In the genomic region with DNA sequence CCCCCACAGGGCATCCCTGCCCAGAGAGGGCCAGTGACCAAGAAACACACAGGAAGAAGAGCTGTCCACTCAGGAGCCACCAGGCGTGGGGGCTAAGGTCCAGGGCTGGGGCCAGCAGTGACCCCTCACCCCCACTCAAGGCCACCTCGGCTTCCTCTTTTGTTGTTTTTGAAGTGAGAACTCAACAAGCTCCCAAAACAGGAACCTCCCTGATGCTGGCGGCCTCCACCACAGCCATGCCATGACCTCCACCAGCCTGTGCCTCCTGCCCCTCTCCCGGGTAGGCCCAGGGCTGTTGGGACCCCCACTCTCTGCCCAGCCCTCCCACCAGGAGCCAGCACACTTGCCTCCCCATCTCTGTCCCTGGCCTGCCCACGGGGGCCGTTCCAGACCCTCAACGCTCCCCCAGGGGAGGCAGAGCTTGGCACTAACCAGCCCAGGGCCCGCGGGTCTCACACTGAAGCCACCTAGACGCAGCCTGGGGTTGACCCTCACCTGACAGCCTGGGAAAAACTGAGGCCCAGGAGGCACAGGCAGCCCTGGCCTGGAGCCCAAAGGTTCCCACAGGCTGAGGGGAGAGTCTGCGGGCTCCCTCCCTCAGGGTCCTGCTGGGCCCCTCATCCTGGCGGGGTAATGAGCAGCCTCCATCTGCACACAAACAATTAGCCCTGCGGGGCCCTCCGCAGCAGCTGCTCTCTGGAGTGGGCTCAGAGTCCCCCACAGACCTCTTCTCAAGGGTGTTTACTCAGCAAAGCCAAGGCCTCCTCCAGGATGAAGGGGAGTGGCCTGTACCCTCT, we compare ENCODE assay signal across 19 cellular contexts. TPM values are rescaled to one million over a fixed set of nuclear protein-coding genes. Genes with fewer than 3 reads are reported as not detected.
A peak's percentile ranks its signal among the peaks of the same experiment; 100 is the strongest.
DNase-seq lines count a peak whose midpoint lies in the region; ATAC-seq and TF ChIP-seq lines count a peak whose summit lies in the region.
"Had no signal": no experiment of that assay in that cellular context is flagged by ENCODE, and none has a peak within 500 bp of the region (broad histone marks: within the 10 kb centered on the region; RNA-seq: fewer than 3 reads in every experiment).

No MANE protein-coding gene starts in this region.

- no peak overlapping the region for H2AFZ ChIP-seq in smooth muscle cell (ENCODE audit: low read depth)

- H3K4me3 ChIP-seq in NB4 (ENCODE audit: low read depth, low read length) (no peak overlapping the region), left lung (no peak overlapping the region), smooth muscle cell (no peak overlapping the region), dorsolateral prefrontal cortex (no peak overlapping the region)
- H3K4me3 ChIP-seq: gastrocnemius medialis, Peyer's patch had no signal

- H3F3A ChIP-seq in smooth muscle cell (ENCODE audit: low read depth), result no peaks in the 10 kb centered on the region

- ATAC-seq in left lung, result no peak
- ATAC-seq: gastrocnemius medialis; stimulated activated naive CD8-positive, alpha-beta T cell treated with anti-CD3 and anti-CD28 coated beads, Interleukin-15, Interleukin-2, amounts not matched to agents 100 U/mL and 50 U/mL, for 24 hours had no signal

- H3K79me2 ChIP-seq in smooth muscle cell (ENCODE audit: low read depth), result peaks cover 59% of the 10 kb centered on the region

- peaks cover 97% of the 10 kb centered on the region for H4K20me1 ChIP-seq in smooth muscle cell (ENCODE audit: low read depth)

- TF ChIP-seq CTCF in NB4 (IDR thresholded peaks at IDR 0.05; ENCODE audit: low read depth, low read length) (no peak), left lung (IDR thresholded peaks at IDR 0.05) (no peak), smooth muscle cell (IDR thresholded peaks at IDR 0.05; ENCODE audit: borderline replicate concordance, insufficient read depth, poor library complexity, severe bottlenecking) (no peak), dorsolateral prefrontal cortex (IDR thresholded peaks at IDR 0.05 in 54 of 56, conservative IDR thresholded peaks at IDR 0.05 in 2 of 56; ENCODE audit: low read depth in 1 of 56, partially characterized antibody in 56 of 56) (no peak)

- H3K4me1 ChIP-seq in left lung, result peaks cover 28 to 81% of the 10 kb centered on the region in 2 donors
- no peaks in the 10 kb centered on the region for H3K4me1 ChIP-seq in smooth muscle cell (ENCODE audit: low read depth)
- H3K4me1 ChIP-seq: BE2C had no signal

- no peak overlapping the region for H3K9ac ChIP-seq in smooth muscle cell (ENCODE audit: low read depth)

- no peak overlapping the region for H3K4me2 ChIP-seq in smooth muscle cell

- 96% methylated on average over 14 of the region's 14 CpGs for WGBS in smooth muscle cell (ENCODE audit: low lambda C conversion rate)

- no peak for TF ChIP-seq POLR2A in NB4 (IDR thresholded peaks at IDR 0.05; ENCODE audit: extremely low read depth, insufficient read length)

- intact Hi-C loops in left lung (cut with DNase I) (no loop called here), dorsolateral prefrontal cortex (cut with DNase I) (no loop called here)

- H3K36me3 ChIP-seq in left lung (peaks cover 0 to 57% of the 10 kb centered on the region in 2 donors), smooth muscle cell (ENCODE audit: low read depth) (no peaks in the 10 kb centered on the region)

- H3K27ac ChIP-seq in left lung, result peak overlapping the region in 1 of 2 donors; percentile 71
- no peak overlapping the region for H3K27ac ChIP-seq in smooth muscle cell (ENCODE audit: low read depth)
- H3K27ac ChIP-seq in dorsolateral prefrontal cortex, result peak overlapping the region in 4 of 59 donors; percentile 6 to 39 (median 22)
- H3K27ac ChIP-seq: gastrocnemius medialis, Peyer's patch had no signal

- DNase-seq in COR-L47 (lab: John Stamatoyannopoulos, UW) (peak; percentile 96), NB4 (ENCODE audit: low read depth) (peak; percentile 49), NCI-H69 (lab: John Stamatoyannopoulos, UW) (peak; percentile 97), left lung (peak; percentile 75 to 90), NCI-H446 (lab: John Stamatoyannopoulos, UW) (no peak), smooth muscle cell (lab: John Stamatoyannopoulos, UW; ENCODE audit: unreplicated experiment) (no peak), dorsolateral prefrontal cortex (no peak)
- no peak for DNase-seq in stimulated activated CD4-positive, alpha-beta T cell treated with anti-CD3 and anti-CD28 coated beads, Interleukin-1b, Interleukin-23, amount 100 ng/mL, for 48 hours
- DNase-seq: activated CD4-positive, alpha-beta T cell treated with anti-CD3 and anti-CD28 coated beads, Interleukin-2, amount 50 U/mL, for 4 hours; activated effector memory CD4-positive, alpha-beta T cell treated with Interleukin-2 at 50 U/mL for 16 hours; BE2C; effector memory CD4-positive, alpha-beta T cell; gastrocnemius medialis; H9; NCI-H187; Peyer's patch; stimulated activated CD4-positive, alpha-beta T cell treated with anti-CD3 and anti-CD28 coated beads, Interleukin-4, amount 100 ng/mL, for 24 hours; stimulated activated naive CD8-positive, alpha-beta T cell treated with anti-CD3 and anti-CD28 coated beads, Interleukin-15, Interleukin-2, amounts not matched to agents 100 U/mL and 50 U/mL, for 24 hours; T-helper 2 cell had no signal

- H3K27me3 ChIP-seq in left lung (no peaks in the 10 kb centered on the region), smooth muscle cell (ENCODE audit: low read depth) (no peaks in the 10 kb centered on the region), dorsolateral prefrontal cortex (no peaks in the 10 kb centered on the region)
- H3K27me3 ChIP-seq: BE2C, gastrocnemius medialis, Peyer's patch had no signal

- no peaks in the 10 kb centered on the region for H3K9me3 ChIP-seq in left lung
- H3K9me3 ChIP-seq in smooth muscle cell (replicated peaks; ENCODE audit: low read depth), result no peaks in the 10 kb centered on the region
- H3K9me3 ChIP-seq: BE2C, gastrocnemius medialis, Peyer's patch had no signal

RNA-seq across cellular contexts. Expression of a gene that starts 7.6 kb away (rescaled TPM):
- total RNA-seq in left lung (100 to 1,000 TPM; 173 to 176 TPM), smooth muscle cell (93.7 and 99.9 TPM in 2 replicates), dorsolateral prefrontal cortex (100 to 1,000 TPM in 5 of 120 experiments, 10 to 100 TPM in 115; 63.1 to 111 (median 79.7) TPM)
- 179 and 189 TPM in 2 replicates for polyA plus RNA-seq in smooth muscle cell

RNA-seq across cellular contexts. Expression of a gene that starts 13.0 kb away (rescaled TPM):
- total RNA-seq in left lung (10 to 100 TPM in 1 of 2 donors, 1 to 10 TPM in 1; 9.9 to 12.1 TPM), smooth muscle cell (1.6 and 4.2 TPM in 2 replicates), dorsolateral prefrontal cortex (1 to 10 TPM in 49 of 120 experiments, under 1 TPM in 71; 0.32 to 3.2 (median 0.91) TPM)
- polyA plus RNA-seq in smooth muscle cell, result 0.72 and 1.1 TPM in 2 replicates

RNA-seq across cellular contexts. Expression of a gene that starts 35.0 kb away (rescaled TPM):
- total RNA-seq in left lung, result 10 to 100 TPM; 59.2 to 69.5 TPM
- total RNA-seq in smooth muscle cell, result 78.5 and 155 TPM in 2 replicates
- polyA plus RNA-seq in smooth muscle cell, result 118 and 133 TPM in 2 replicates
- total RNA-seq in dorsolateral prefrontal cortex, result 10 to 100 TPM; 23.3 to 52.5 (median 36.1) TPM

Comparison
In these comparisons a context has a peak if more than half of its experiments do, and no peak if none do; other contexts are left out.
1. DNase-seq: peak in COR-L47 (single experiment), NB4 (single experiment), NCI-H69 (single experiment) and left lung (2 of 2); none in NCI-H446 (0 of 2), smooth muscle cell (single experiment), dorsolateral prefrontal cortex (0 of 10) and stimulated activated CD4-positive, alpha-beta T cell treated with anti-CD3 and anti-CD28 coated beads, Interleukin-1b, Interleukin-23, amount 100 ng/mL, for 48 hours (single experiment).